ENCODE assay signal across 8 cellular contexts in genomic region chr9:91162784-91163440, GRCh38.
A peak's percentile ranks its signal among the peaks of the same experiment; 100 is the strongest.
DNase-seq lines count a peak whose midpoint lies in the region; ATAC-seq, FAIRE-seq and TF ChIP-seq lines count a peak whose summit lies in the region.

No MANE protein-coding gene starts in this region.

- H3K9me3 Mint-ChIP-seq in activated CD4-positive, alpha-beta T cell treated with anti-CD3 and anti-CD28 coated beads, Interleukin-2, amount 10 ng/mL, durations not matched to agents 24 days and 14 days: no peaks in the 10 kb centered on the region

- ATAC-seq in HG02759 (IDR thresholded peaks at IDR 0.05; ENCODE audit: unreplicated experiment): peak; percentile 73

- TF ChIP-seq CTCF in bronchial epithelial cell (IDR thresholded peaks at IDR 0.05; ENCODE audit: insufficient read depth, low read length, severe bottlenecking): no peak

- peaks cover 70% of the 10 kb centered on the region for H3K4me1 Mint-ChIP-seq in activated CD4-positive, alpha-beta T cell treated with anti-CD3 and anti-CD28 coated beads, Interleukin-2, amount 10 ng/mL, durations not matched to agents 24 days and 14 days

- H3K4me3 Mint-ChIP-seq in activated CD4-positive, alpha-beta T cell treated with anti-CD3 and anti-CD28 coated beads, Interleukin-2, amount 10 ng/mL, durations not matched to agents 24 days and 14 days: peak overlapping the region; percentile 81

- peak; percentile 92 for DNase-seq in activated CD4-positive, alpha-beta T cell treated with anti-CD3 and anti-CD28 coated beads, Interleukin-2, amount 10 ng/mL, durations not matched to agents 24 days and 14 days
- no peak for DNase-seq in activated CD4-positive, alpha-beta T cell treated with anti-CD3 and anti-CD28 coated beads, Interleukin-2, amount 50 U/mL, for 4 hours
- DNase-seq in OCI-M1 (lab: John Stamatoyannopoulos, UW) (peak; percentile 65), bronchial epithelial cell (ENCODE audit: low read depth) (peak; percentile 29), myocyte (ENCODE audit: low read depth) (peak; percentile 89), NCI-H748 treated with DMSO at 0.1 percent for 48 hours (lab: John Stamatoyannopoulos, UW) (no peak), germinal center (ENCODE audit: low spot score) (no peak)

- peak overlapping the region; percentile 98 for H3K27ac Mint-ChIP-seq in activated CD4-positive, alpha-beta T cell treated with anti-CD3 and anti-CD28 coated beads, Interleukin-2, amount 10 ng/mL, durations not matched to agents 24 days and 14 days

- H3K4me3 ChIP-seq in bronchial epithelial cell (ENCODE audit: low read depth, low read length): no peak overlapping the region

- intact Hi-C loops in activated CD4-positive, alpha-beta T cell treated with anti-CD3 and anti-CD28 coated beads, Interleukin-2, amount 10 ng/mL, durations not matched to agents 24 days and 14 days (cut with micrococcal nuclease): loop anchor here (1.0 to 5.0 kb wide), 2 partner anchors 12 to 89 kb away; no protein-coding TSS in a partner anchor

- no peak for FAIRE-seq in bronchial epithelial cell (lab: Jason Lieb, UNC)

- no peaks in the 10 kb centered on the region for H3K36me3 ChIP-seq in bronchial epithelial cell (ENCODE audit: control insufficient read depth, insufficient read depth, low read length)

- H3K27me3 ChIP-seq in bronchial epithelial cell (ENCODE audit: control insufficient read depth, insufficient read depth, low read length): no peaks in the 10 kb centered on the region

- no peaks in the 10 kb centered on the region for H3K27me3 Mint-ChIP-seq in activated CD4-positive, alpha-beta T cell treated with anti-CD3 and anti-CD28 coated beads, Interleukin-2, amount 10 ng/mL, durations not matched to agents 24 days and 14 days

- H3K36me3 Mint-ChIP-seq in activated CD4-positive, alpha-beta T cell treated with anti-CD3 and anti-CD28 coated beads, Interleukin-2, amount 10 ng/mL, durations not matched to agents 24 days and 14 days (ENCODE audit: low read depth): peaks cover 19% of the 10 kb centered on the region

Comparison
In these comparisons a context has a peak if more than half of its experiments do, and no peak if none do; other contexts are left out.
1. DNase-seq: peak in activated CD4-positive, alpha-beta T cell treated with anti-CD3 and anti-CD28 coated beads, Interleukin-2, amount 10 ng/mL, durations not matched to agents 24 days and 14 days (single experiment), OCI-M1 (single experiment), bronchial epithelial cell (single experiment) and myocyte (single experiment); none in activated CD4-positive, alpha-beta T cell treated with anti-CD3 and anti-CD28 coated beads, Interleukin-2, amount 50 U/mL, for 4 hours (0 of 2), NCI-H748 treated with DMSO at 0.1 percent for 48 hours (single experiment) and germinal center (single experiment).